In the genomic region with DNA sequence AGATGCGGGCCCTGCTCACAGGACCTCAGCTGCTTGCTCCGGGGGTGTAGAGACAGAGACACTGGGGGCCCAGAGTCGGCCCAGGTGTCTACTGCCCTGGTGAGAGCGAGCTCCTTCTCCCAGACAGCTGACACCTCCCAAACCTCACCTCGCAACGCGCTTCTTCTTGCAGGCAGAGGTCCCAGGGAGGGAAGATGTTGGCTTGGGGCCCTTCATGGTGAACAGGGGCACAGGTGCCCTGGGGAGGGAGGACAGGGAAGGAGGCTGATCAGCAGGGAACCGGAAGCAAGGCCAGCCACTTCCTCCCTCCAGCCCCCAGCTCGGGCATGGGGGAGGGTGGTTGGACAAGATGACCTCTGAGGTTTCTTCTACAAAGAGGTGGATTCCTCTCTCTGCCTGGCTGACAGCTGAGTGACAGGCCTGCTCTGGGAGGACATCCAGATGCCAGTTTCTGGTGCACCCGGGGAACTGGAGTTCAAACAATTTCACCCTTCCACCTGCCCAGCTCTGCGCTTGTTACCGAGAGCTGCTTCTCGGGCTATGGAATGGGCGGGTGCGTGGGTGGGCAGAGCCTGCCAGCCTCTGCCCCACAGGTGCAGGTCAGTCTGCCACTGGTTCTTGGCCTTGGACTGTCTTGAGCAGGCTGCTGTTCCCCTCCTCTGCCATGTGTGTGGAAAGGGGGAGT, we compare ENCODE assay signal across 1 cellular context.
TF ChIP-seq lines count a peak whose summit lies in the region.

No MANE protein-coding gene starts in this region.

TF ChIP-seq in HEK293, 187 proteins besides CTCF, POLR2A, EP300 and RAD21:
- TF ChIP-seq ZNF146 (tag by site-specific recombination; IDR thresholded peaks at IDR 0.05): no peak
- 0 out of 2 replicates have a peak, but pooled peaks have one; percentile 4 for TF ChIP-seq SP2 (tag by site-specific recombination; IDR thresholded peaks at IDR 0.05)
- TF ChIP-seq ZNF677 (tag by site-specific recombination; IDR thresholded peaks at IDR 0.05): no peak
- no peak for TF ChIP-seq ZSCAN23 (tag by site-specific recombination; IDR thresholded peaks at IDR 0.05)
- no peak for TF ChIP-seq ZNF37A (tag by site-specific recombination; IDR thresholded peaks at IDR 0.05)
